ENCODE assay signal across 8 cellular contexts in the genomic region with DNA sequence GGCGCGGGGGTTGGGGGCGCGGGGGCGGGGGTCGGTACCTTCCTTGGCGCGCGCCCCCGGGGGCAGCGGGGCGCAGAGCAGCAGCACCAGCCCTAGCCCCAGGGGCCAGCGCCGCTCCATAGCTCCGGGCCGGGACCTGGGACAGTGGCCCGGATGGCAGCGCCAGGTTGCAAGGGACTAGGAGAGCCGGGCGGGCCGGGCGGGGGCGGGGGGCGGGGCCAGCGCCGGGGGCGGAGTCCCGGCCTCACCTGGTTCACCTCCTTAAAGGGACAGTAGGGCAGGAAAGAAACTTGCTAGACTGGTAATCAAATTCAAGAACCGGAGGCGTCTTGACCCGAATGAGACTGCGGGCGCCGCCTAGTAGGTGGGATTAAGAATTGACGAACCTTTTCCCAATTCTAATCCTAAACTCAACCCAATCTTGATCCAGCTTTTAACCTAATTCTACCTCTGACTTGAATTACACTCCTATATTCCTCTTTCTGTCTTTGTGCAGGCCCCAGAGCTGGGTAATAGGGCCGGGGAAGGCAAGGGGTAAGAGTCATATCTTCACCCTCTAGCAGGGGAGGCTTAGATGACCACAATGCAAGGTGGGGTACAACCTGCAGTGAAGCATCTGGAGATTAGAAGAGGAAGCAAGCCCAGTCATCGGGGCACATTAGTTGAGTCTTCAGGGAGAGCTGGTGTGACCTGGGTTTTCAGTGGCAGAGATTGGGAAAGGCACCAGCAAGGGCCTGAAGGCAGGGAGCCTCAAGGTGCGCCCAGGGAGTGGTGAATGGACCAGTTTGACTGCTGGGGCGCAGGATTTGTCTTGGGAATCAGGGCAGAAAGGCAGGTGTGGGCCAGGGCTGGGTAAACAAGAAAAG. TPM values are rescaled to one million over a fixed set of nuclear protein-coding genes. Genes with fewer than 3 reads are reported as not detected.
DNase-seq lines count a peak whose midpoint lies in the region; ATAC-seq, FAIRE-seq and TF ChIP-seq lines count a peak whose summit lies in the region.

Gene EPHA1 (minus strand): TSS at position 171 of the 866 bp plus-strand sequence. CDS start 51 bp downstream, at position 120.

- no peaks in the 10 kb centered on the region for H3K9me3 ChIP-seq in endocrine pancreas (ENCODE audit: control insufficient read depth, low read length)

- TF ChIP-seq CTCF in D721Med (IDR thresholded peaks at IDR 0.05; ENCODE audit: insufficient read depth, missing control alignments) = peak; percentile 21
- no peak for TF ChIP-seq CTCF in natural killer cell (IDR thresholded peaks at IDR 0.05)

- H3K4me1 Mint-ChIP-seq in natural killer cell = peaks cover 33 to 34% of the 10 kb centered on the region in 2 donors

- H3K9me3 Mint-ChIP-seq in natural killer cell = no peaks in the 10 kb centered on the region

- no peak for FAIRE-seq in D721Med (lab: Jason Lieb, UNC)

- no peaks in the 10 kb centered on the region for H3K27me3 ChIP-seq in endocrine pancreas (ENCODE audit: control insufficient read depth, insufficient read depth, low read length)

- no peak for DNase-seq in D721Med (ENCODE audit: insufficient read length, low spot score)
- DNase-seq in Jurkat, Clone E6-1 (ENCODE audit: low read depth, low spot score) = no peak
- DNase-seq in activated CD4-positive, alpha-beta T cell treated with anti-CD3 and anti-CD28 coated beads for 48 hours = peak; percentile 51
- no peak for DNase-seq in natural killer cell

- no peaks in the 10 kb centered on the region for H3K36me3 Mint-ChIP-seq in natural killer cell

- intact Hi-C loops in natural killer cell (cut with micrococcal nuclease) = no loop called here

- H3K4me1 ChIP-seq in endocrine pancreas (ENCODE audit: control insufficient read depth, insufficient read depth, low read length) = no peaks in the 10 kb centered on the region

- peak in 2 of 3 donors; percentile 9 to 26 for ATAC-seq in natural killer cell
- no peak for ATAC-seq in GM19467 (IDR thresholded peaks at IDR 0.05; ENCODE audit: unreplicated experiment)
- ATAC-seq in GM19035 (IDR thresholded peaks at IDR 0.05; ENCODE audit: unreplicated experiment) = no peak
- no peak for ATAC-seq in GM18505 (IDR thresholded peaks at IDR 0.05; ENCODE audit: unreplicated experiment)

- peak within 1 kb of the TSS; percentile 90 for H3K9ac ChIP-seq in endocrine pancreas (ENCODE audit: control insufficient read depth, insufficient read depth, low read length)

- H3K36me3 ChIP-seq in endocrine pancreas (ENCODE audit: control insufficient read depth, insufficient read depth, low read length) = no peaks in the 10 kb centered on the region

- TF ChIP-seq POLR2A in GM18505 (IDR thresholded peaks at IDR 0.05; ENCODE audit: borderline replicate concordance, extremely low read depth, insufficient read depth, insufficient read length) = no peak

- peak within 1 kb of the TSS; percentile 21 to 81 for H3K27ac Mint-ChIP-seq in natural killer cell

- peaks cover 69 to 88% of the 10 kb centered on the region in 2 donors for H3K27me3 Mint-ChIP-seq in natural killer cell (ENCODE audit: low read depth in 2 of 2)

- peak within 1 kb of the TSS; percentile 88 for H3K4me3 Mint-ChIP-seq in natural killer cell

- H3K4me3 ChIP-seq in Jurkat, Clone E6-1 (ENCODE audit: low read length) = peak within 1 kb of the TSS; percentile 48
- peak within 1 kb of the TSS; percentile 77 for H3K4me3 ChIP-seq in endocrine pancreas (ENCODE audit: control insufficient read depth, insufficient read depth, low read length)

RNA-seq across cellular contexts. Expression of gene EPHA1, which starts in this region (rescaled TPM):
- 0.98 TPM for polyA plus RNA-seq in Jurkat, Clone E6-1 (2012; ENCODE audit: insufficient read depth, insufficient read length)
- 1 to 10 TPM in 2 of 3 donors, not detected in 1; 1.0 to 1.2 TPM for total RNA-seq in natural killer cell

Comparison
In these comparisons a context has a peak if more than half of its experiments do, and no peak if none do; other contexts are left out.
1. ATAC-seq: peak in natural killer cell (2 of 3); none in GM19467 (single experiment), GM19035 (single experiment) and GM18505 (single experiment).